ENCODE assay signal across 1 cellular context in the genomic region with DNA sequence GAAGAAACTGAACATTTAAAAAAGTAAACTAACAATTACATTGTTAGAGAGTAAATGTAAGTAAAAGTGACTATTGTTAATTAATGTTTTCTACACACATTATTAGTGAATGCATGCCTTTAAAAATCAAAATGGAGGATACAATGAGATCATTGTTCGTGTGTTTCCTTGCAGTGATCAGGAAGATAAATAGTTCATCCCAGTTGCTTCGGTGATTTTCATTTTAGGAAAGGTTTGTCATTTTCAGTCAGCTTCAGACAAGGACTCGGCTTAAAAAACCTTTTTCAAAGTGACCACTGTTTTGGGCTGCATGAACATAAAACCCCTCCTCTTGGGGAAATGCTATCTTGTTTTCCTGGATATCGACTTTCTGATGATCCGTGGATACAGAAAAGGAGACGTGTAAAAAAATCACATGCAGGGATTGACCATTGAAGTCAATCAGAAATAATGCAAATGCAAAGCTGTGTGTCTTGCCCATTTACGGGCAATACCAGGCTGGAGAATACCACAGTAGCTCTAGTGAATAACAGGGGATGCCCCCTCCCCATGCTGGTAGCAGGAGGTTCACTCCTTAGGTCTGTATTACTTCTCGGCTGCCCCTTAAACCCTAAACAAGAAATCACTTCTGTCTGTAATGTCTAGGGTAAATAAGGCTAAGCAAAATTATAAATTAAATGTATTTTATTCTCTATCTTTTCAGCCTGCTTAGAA.
A peak's percentile ranks its signal among the peaks of the same experiment; 100 is the strongest.
TF ChIP-seq lines count a peak whose summit lies in the region.

No MANE protein-coding gene starts in this region.

TF ChIP-seq in H1, 55 proteins besides CTCF, POLR2A, EP300 and RAD21:
- TF ChIP-seq ASH2L (IDR thresholded peaks at IDR 0.05; ENCODE audit: low read length) (peak; percentile 27), YY1 (IDR thresholded peaks at IDR 0.05; ENCODE audit: low read depth, low read length) (no peak), HDAC6 (IDR thresholded peaks at IDR 0.05; ENCODE audit: low read depth, low read length) (no peak), SRF (IDR thresholded peaks at IDR 0.05; ENCODE audit: low read depth, low read length) (peak; percentile 97), PHF8 (conservative IDR thresholded peaks at IDR 0.05; ENCODE audit: low read depth, low read length) (no peak), TAF7 (optimal IDR thresholded peaks at IDR 0.05; ENCODE audit: borderline replicate concordance, low read depth, low read length) (no peak)
- TF ChIP-seq, protein P1, sequence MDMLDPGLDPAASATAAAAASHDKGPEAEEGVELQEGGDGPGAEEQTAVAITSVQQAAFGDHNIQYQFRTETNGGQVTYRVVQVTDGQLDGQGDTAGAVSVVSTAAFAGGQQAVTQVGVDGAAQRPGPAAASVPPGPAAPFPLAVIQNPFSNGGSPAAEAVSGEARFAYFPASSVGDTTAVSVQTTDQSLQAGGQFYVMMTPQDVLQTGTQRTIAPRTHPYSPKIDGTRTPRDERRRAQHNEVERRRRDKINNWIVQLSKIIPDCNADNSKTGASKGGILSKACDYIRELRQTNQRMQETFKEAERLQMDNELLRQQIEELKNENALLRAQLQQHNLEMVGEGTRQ (IDR thresholded peaks at IDR 0.05; ENCODE audit: low read length) = no peak
